In genomic region chr7:127887631-127888030, GRCh38 we compare ENCODE assay signal across 15 cellular contexts.
"Had no signal": no experiment of that assay in that cellular context is flagged by ENCODE, and none has a peak within 500 bp of the region (broad histone marks: within the 10 kb centered on the region; RNA-seq: fewer than 3 reads in every experiment).

No MANE protein-coding gene starts in this region.

- H3K27me3 Mint-ChIP-seq: activated CD4-positive, alpha-beta memory T cell treated with anti-CD3 and anti-CD28 coated beads for 36 hours; activated CD8-positive, alpha-beta memory T cell treated with anti-CD3 and anti-CD28 coated beads, Interleukin-2, amount 10 ng/mL, durations not matched to agents 7 days and 5 days; activated naive CD4-positive, alpha-beta T cell treated with anti-CD3 and anti-CD28 coated beads, Interleukin-2, amount 10 ng/mL, durations not matched to agents 7 days and 5 days; memory B cell; naive thymus-derived CD8-positive, alpha-beta T cell had no signal

- H3K4me3 Mint-ChIP-seq: activated CD4-positive, alpha-beta memory T cell treated with anti-CD3 and anti-CD28 coated beads for 36 hours; activated CD8-positive, alpha-beta memory T cell treated with anti-CD3 and anti-CD28 coated beads, Interleukin-2, amount 10 ng/mL, durations not matched to agents 7 days and 5 days; activated naive CD4-positive, alpha-beta T cell treated with anti-CD3 and anti-CD28 coated beads, Interleukin-2, amount 10 ng/mL, durations not matched to agents 7 days and 5 days; memory B cell; naive thymus-derived CD8-positive, alpha-beta T cell had no signal

- H3K36me3 ChIP-seq: adrenal gland had no signal

- H3K9me3 Mint-ChIP-seq: activated CD4-positive, alpha-beta memory T cell treated with anti-CD3 and anti-CD28 coated beads for 36 hours; activated naive CD4-positive, alpha-beta T cell treated with anti-CD3 and anti-CD28 coated beads, Interleukin-2, amount 10 ng/mL, durations not matched to agents 7 days and 5 days; memory B cell; naive thymus-derived CD8-positive, alpha-beta T cell had no signal

- H3K27me3 ChIP-seq: adrenal gland, upper lobe of left lung had no signal

- H3K27ac Mint-ChIP-seq: activated CD4-positive, alpha-beta memory T cell treated with anti-CD3 and anti-CD28 coated beads for 36 hours; activated CD8-positive, alpha-beta memory T cell treated with anti-CD3 and anti-CD28 coated beads, Interleukin-2, amount 10 ng/mL, durations not matched to agents 7 days and 5 days; activated naive CD4-positive, alpha-beta T cell treated with anti-CD3 and anti-CD28 coated beads, Interleukin-2, amount 10 ng/mL, durations not matched to agents 7 days and 5 days; memory B cell had no signal

- H3K27ac ChIP-seq: upper lobe of left lung, VCaP had no signal

- H3K4me3 ChIP-seq: adrenal gland, upper lobe of left lung had no signal

- DNase-seq: activated CD4-positive, alpha-beta memory T cell treated with anti-CD3 and anti-CD28 coated beads for 36 hours; activated CD8-positive, alpha-beta memory T cell treated with anti-CD3 and anti-CD28 coated beads, Interleukin-2, amount 10 ng/mL, durations not matched to agents 7 days and 5 days; activated naive CD4-positive, alpha-beta T cell treated with anti-CD3 and anti-CD28 coated beads, Interleukin-2, amount 10 ng/mL, durations not matched to agents 7 days and 5 days; activated T-cell treated with anti-CD3 and anti-CD28 coated beads, Interleukin-2, amount 50 U/mL, for 1 hour; hippocampal formation; left ventricle myocardium superior; naive thymus-derived CD8-positive, alpha-beta T cell; retina; stimulated activated CD4-positive, alpha-beta T cell treated with anti-CD3 and anti-CD28 coated beads, Interleukin-15, amount 100 ng/mL, for 24 hours; stimulated activated CD4-positive, alpha-beta T cell treated with anti-CD3 and anti-CD28 coated beads, Interleukin-4, amount 100 ng/mL, for 1 hour; stimulated activated naive CD4-positive, alpha-beta T cell; upper lobe of left lung had no signal

- H3K9me3 ChIP-seq: adrenal gland, upper lobe of left lung had no signal

- H3K4me1 Mint-ChIP-seq: activated naive CD4-positive, alpha-beta T cell treated with anti-CD3 and anti-CD28 coated beads, Interleukin-2, amount 10 ng/mL, durations not matched to agents 7 days and 5 days had no signal
